1 cellular context compared by ENCODE assay signal in the genomic region with DNA sequence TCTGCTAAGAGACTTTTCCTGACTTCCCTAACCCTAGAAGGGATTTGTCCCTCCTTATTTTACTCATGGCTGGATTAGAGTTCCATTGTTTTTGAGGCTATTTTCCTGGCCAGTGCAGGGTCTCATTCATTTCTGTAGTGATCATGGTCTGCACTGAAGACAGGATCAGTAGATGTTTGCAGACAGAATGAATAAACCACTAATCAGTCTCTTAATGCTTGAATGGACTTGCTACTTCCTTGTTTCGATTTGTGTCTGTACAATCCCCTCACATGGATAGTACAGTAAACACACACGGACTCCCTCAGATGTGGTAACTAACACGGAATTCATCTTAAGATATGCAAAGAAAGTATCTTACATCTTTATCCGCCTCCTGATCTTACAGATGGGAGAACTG.
TF ChIP-seq lines count a peak whose summit lies in the region.

No MANE protein-coding gene starts in this region.

TF ChIP-seq in GM12878, 131 proteins besides CTCF, POLR2A, EP300 and RAD21 (continued from another document and continues in another):
- TF ChIP-seq, protein P1, sequence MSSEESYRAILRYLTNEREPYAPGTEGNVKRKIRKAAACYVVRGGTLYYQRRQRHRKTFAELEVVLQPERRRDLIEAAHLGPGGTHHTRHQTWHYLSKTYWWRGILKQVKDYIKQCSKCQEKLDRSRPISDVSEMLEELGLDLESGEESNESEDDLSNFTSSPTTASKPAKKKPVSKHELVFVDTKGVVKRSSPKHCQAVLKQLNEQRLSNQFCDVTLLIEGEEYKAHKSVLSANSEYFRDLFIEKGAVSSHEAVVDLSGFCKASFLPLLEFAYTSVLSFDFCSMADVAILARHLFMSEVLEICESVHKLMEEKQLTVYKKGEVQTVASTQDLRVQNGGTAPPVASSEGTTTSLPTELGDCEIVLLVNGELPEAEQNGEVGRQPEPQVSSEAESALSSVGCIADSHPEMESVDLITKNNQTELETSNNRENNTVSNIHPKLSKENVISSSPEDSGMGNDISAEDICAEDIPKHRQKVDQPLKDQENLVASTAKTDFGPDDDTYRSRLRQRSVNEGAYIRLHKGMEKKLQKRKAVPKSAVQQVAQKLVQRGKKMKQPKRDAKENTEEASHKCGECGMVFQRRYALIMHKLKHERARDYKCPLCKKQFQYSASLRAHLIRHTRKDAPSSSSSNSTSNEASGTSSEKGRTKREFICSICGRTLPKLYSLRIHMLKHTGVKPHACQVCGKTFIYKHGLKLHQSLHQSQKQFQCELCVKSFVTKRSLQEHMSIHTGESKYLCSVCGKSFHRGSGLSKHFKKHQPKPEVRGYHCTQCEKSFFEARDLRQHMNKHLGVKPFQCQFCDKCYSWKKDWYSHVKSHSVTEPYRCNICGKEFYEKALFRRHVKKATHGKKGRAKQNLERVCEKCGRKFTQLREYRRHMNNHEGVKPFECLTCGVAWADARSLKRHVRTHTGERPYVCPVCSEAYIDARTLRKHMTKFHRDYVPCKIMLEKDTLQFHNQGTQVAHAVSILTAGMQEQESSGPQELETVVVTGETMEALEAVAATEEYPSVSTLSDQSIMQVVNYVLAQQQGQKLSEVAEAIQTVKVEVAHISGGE (CRISPR knock-in tag; IDR thresholded peaks at IDR 0.05), result no peak
- TF ChIP-seq JUND (IDR thresholded peaks at IDR 0.05; ENCODE audit: low read depth, low read length) (no peak), IKZF2 (IDR thresholded peaks at IDR 0.05) (peak; percentile 69 to 81; a peak in 3 of 4 replicates), STAT3 (IDR thresholded peaks at IDR 0.05; ENCODE audit: low read depth, low read length) (no peak), KLF5 (IDR thresholded peaks at IDR 0.05; ENCODE audit: partially characterized antibody) (no peak), GATAD2B (conservative IDR thresholded peaks at IDR 0.05; ENCODE audit: low read depth) (peak; percentile 51; the same call in 1 of the 2 replicates), RFX5 (IDR thresholded peaks at IDR 0.05; ENCODE audit: low read depth, low read length) (no peak), RCOR1 (conservative IDR thresholded peaks at IDR 0.05; ENCODE audit: low read depth, low read length) (no peak), SREBF1 (IDR thresholded peaks at IDR 0.05; ENCODE audit: low read length) (no peak), RELA (IDR thresholded peaks at IDR 0.05; ENCODE audit: borderline replicate concordance, partially characterized antibody) (no peak), SUPT20H (IDR thresholded peaks at IDR 0.05; ENCODE audit: borderline replicate concordance, control insufficient read depth, low read depth, low read length) (no peak), BACH1 (IDR thresholded peaks at IDR 0.05; ENCODE audit: borderline replicate concordance) (no peak), CHD4 (IDR thresholded peaks at IDR 0.05) (no peak), NFIC (IDR thresholded peaks at IDR 0.05; ENCODE audit: low read depth, low read length) (peak; percentile 70), RB1 (IDR thresholded peaks at IDR 0.05; ENCODE audit: borderline replicate concordance) (no peak), E2F4 (IDR thresholded peaks at IDR 0.05; ENCODE audit: low read depth, low read length) (no peak), YY1 (IDR thresholded peaks at IDR 0.05; ENCODE audit: low read depth, low read length) (no peak), DPF2 (IDR thresholded peaks at IDR 0.05) (peak; percentile 78), MEF2A (IDR thresholded peaks at IDR 0.05; ENCODE audit: insufficient read depth, low read depth, low read length) (no peak), EZH2 (IDR thresholded peaks at IDR 0.05; ENCODE audit: borderline replicate concordance, control insufficient read depth, low read depth, low read length) (no peak), RAD51 (IDR thresholded peaks at IDR 0.05) (no peak), ZZZ3 (IDR thresholded peaks at IDR 0.05; ENCODE audit: control insufficient read depth, insufficient read length, low read depth) (no peak), EGR1 (IDR thresholded peaks at IDR 0.05; ENCODE audit: borderline replicate concordance in 1 of 2, low read depth in 2 of 2, low read length in 2 of 2) (no peak), CHD1 (IDR thresholded peaks at IDR 0.05; ENCODE audit: low read depth, low read length) (no peak), PAX5 (IDR thresholded peaks at IDR 0.05; ENCODE audit: borderline replicate concordance, low read depth, low read length) (no peak; the same call in 1 of the 2 replicates), ZSCAN29 (IDR thresholded peaks at IDR 0.05) (no peak), RUNX3 (IDR thresholded peaks at IDR 0.05; ENCODE audit: low read length) (peak; percentile 87), POU2F2 (IDR thresholded peaks at IDR 0.05; ENCODE audit: borderline replicate concordance, low read depth, low read length) (peak; percentile 45; the same call in 1 of the 3 replicates), IKZF1 (conservative IDR thresholded peaks at IDR 0.05) (peak; percentile 76), ETV6 (conservative IDR thresholded peaks at IDR 0.05 in 1 of 2, IDR thresholded peaks at IDR 0.05 in 1 of 2; ENCODE audit: borderline replicate concordance in 1 of 2, low read depth in 1 of 2) (peak in 1 of 2 experiments; percentile 21; a peak in 2 of 4 replicates), MYC (IDR thresholded peaks at IDR 0.05; ENCODE audit: insufficient read depth, insufficient read length, insufficient replicate concordance, low read length, severe bottlenecking) (no peak), PKNOX1 (IDR thresholded peaks at IDR 0.05) (0 out of 2 replicates have a peak, but pooled peaks have one; percentile 15), SMAD5 (IDR thresholded peaks at IDR 0.05; ENCODE audit: low read depth) (no peak), ESRRA (IDR thresholded peaks at IDR 0.05; ENCODE audit: low read length) (no peak), BHLHE40 (IDR thresholded peaks at IDR 0.05; ENCODE audit: borderline replicate concordance in 1 of 2, low read depth in 2 of 2, low read length in 1 of 2) (peak in 1 of 2 experiments; percentile 63; a peak in 2 of 4 replicates), PAX8 (IDR thresholded peaks at IDR 0.05) (no peak)
- TF ChIP-seq, protein P2, sequence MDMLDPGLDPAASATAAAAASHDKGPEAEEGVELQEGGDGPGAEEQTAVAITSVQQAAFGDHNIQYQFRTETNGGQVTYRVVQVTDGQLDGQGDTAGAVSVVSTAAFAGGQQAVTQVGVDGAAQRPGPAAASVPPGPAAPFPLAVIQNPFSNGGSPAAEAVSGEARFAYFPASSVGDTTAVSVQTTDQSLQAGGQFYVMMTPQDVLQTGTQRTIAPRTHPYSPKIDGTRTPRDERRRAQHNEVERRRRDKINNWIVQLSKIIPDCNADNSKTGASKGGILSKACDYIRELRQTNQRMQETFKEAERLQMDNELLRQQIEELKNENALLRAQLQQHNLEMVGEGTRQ (IDR thresholded peaks at IDR 0.05; ENCODE audit: borderline replicate concordance, low read depth, low read length), result no peak
- TF ChIP-seq, protein P3, sequence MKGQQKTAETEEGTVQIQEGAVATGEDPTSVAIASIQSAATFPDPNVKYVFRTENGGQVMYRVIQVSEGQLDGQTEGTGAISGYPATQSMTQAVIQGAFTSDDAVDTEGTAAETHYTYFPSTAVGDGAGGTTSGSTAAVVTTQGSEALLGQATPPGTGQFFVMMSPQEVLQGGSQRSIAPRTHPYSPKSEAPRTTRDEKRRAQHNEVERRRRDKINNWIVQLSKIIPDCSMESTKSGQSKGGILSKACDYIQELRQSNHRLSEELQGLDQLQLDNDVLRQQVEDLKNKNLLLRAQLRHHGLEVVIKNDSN (IDR thresholded peaks at IDR 0.05; ENCODE audit: borderline replicate concordance, extremely low read length, insufficient read depth, low read depth, low read length), result no peak
- TF ChIP-seq, protein P4, sequence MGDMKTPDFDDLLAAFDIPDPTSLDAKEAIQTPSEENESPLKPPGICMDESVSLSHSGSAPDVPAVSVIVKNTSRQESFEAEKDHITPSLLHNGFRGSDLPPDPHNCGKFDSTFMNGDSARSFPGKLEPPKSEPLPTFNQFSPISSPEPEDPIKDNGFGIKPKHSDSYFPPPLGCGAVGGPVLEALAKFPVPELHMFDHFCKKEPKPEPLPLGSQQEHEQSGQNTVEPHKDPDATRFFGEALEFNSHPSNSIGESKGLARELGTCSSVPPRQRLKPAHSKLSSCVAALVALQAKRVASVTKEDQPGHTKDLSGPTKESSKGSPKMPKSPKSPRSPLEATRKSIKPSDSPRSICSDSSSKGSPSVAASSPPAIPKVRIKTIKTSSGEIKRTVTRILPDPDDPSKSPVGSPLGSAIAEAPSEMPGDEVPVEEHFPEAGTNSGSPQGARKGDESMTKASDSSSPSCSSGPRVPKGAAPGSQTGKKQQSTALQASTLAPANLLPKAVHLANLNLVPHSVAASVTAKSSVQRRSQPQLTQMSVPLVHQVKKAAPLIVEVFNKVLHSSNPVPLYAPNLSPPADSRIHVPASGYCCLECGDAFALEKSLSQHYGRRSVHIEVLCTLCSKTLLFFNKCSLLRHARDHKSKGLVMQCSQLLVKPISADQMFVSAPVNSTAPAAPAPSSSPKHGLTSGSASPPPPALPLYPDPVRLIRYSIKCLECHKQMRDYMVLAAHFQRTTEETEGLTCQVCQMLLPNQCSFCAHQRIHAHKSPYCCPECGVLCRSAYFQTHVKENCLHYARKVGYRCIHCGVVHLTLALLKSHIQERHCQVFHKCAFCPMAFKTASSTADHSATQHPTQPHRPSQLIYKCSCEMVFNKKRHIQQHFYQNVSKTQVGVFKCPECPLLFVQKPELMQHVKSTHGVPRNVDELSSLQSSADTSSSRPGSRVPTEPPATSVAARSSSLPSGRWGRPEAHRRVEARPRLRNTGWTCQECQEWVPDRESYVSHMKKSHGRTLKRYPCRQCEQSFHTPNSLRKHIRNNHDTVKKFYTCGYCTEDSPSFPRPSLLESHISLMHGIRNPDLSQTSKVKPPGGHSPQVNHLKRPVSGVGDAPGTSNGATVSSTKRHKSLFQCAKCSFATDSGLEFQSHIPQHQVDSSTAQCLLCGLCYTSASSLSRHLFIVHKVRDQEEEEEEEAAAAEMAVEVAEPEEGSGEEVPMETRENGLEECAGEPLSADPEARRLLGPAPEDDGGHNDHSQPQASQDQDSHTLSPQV (IDR thresholded peaks at IDR 0.05), result no peak
- TF ChIP-seq, protein P5, sequence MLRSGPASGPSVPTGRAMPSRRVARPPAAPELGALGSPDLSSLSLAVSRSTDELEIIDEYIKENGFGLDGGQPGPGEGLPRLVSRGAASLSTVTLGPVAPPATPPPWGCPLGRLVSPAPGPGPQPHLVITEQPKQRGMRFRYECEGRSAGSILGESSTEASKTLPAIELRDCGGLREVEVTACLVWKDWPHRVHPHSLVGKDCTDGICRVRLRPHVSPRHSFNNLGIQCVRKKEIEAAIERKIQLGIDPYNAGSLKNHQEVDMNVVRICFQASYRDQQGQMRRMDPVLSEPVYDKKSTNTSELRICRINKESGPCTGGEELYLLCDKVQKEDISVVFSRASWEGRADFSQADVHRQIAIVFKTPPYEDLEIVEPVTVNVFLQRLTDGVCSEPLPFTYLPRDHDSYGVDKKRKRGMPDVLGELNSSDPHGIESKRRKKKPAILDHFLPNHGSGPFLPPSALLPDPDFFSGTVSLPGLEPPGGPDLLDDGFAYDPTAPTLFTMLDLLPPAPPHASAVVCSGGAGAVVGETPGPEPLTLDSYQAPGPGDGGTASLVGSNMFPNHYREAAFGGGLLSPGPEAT (IDR thresholded peaks at IDR 0.05; ENCODE audit: low read depth), result peak; percentile 38; the same call in 1 of the 2 replicates
- TF ChIP-seq, protein P6, sequence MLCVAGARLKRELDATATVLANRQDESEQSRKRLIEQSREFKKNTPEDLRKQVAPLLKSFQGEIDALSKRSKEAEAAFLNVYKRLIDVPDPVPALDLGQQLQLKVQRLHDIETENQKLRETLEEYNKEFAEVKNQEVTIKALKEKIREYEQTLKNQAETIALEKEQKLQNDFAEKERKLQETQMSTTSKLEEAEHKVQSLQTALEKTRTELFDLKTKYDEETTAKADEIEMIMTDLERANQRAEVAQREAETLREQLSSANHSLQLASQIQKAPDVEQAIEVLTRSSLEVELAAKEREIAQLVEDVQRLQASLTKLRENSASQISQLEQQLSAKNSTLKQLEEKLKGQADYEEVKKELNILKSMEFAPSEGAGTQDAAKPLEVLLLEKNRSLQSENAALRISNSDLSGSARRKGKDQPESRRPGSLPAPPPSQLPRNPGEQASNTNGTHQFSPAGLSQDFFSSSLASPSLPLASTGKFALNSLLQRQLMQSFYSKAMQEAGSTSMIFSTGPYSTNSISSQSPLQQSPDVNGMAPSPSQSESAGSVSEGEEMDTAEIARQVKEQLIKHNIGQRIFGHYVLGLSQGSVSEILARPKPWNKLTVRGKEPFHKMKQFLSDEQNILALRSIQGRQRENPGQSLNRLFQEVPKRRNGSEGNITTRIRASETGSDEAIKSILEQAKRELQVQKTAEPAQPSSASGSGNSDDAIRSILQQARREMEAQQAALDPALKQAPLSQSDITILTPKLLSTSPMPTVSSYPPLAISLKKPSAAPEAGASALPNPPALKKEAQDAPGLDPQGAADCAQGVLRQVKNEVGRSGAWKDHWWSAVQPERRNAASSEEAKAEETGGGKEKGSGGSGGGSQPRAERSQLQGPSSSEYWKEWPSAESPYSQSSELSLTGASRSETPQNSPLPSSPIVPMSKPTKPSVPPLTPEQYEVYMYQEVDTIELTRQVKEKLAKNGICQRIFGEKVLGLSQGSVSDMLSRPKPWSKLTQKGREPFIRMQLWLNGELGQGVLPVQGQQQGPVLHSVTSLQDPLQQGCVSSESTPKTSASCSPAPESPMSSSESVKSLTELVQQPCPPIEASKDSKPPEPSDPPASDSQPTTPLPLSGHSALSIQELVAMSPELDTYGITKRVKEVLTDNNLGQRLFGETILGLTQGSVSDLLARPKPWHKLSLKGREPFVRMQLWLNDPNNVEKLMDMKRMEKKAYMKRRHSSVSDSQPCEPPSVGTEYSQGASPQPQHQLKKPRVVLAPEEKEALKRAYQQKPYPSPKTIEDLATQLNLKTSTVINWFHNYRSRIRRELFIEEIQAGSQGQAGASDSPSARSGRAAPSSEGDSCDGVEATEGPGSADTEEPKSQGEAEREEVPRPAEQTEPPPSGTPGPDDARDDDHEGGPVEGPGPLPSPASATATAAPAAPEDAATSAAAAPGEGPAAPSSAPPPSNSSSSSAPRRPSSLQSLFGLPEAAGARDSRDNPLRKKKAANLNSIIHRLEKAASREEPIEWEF (IDR thresholded peaks at IDR 0.05; ENCODE audit: insufficient replicate concordance, low read depth, low read length), result no peak
